19 cellular contexts compared by ENCODE assay signal in genomic region chr4:2407991-2408342, GRCh38. TPM values are rescaled to one million over a fixed set of nuclear protein-coding genes. Genes with fewer than 3 reads are reported as not detected.
DNase-seq lines count a peak whose midpoint lies in the region; ATAC-seq and TF ChIP-seq lines count a peak whose summit lies in the region.
"Had no signal": no experiment of that assay in that cellular context is flagged by ENCODE, and none has a peak within 500 bp of the region (broad histone marks: within the 10 kb centered on the region; RNA-seq: fewer than 3 reads in every experiment).

No MANE protein-coding gene starts in this region.

- no peaks in the 10 kb centered on the region for H3K79me1 ChIP-seq in IMR-90 (ENCODE audit: low read depth in 1 of 2, low read length in 2 of 2)
- peaks cover 21% of the 10 kb centered on the region for H3K79me1 ChIP-seq in mesenchymal stem cell (replicated peaks; ENCODE audit: low read length, poor library complexity, severe bottlenecking)

- CTCF ChIA-PET in activated CD4-positive, alpha-beta T cell treated with anti-CD3 and anti-CD28 coated beads for 36 hours (lab: Charles Lee): no interaction called here
- CTCF ChIA-PET in IMR-90 (lab: Yijun Ruan, JAX): no interaction called here

- H4K91ac ChIP-seq in IMR-90 (ENCODE audit: insufficient read depth, low read depth, low read length): no peak overlapping the region
- H4K91ac ChIP-seq in mesenchymal stem cell (ENCODE audit: low read length): no peak overlapping the region

- TF ChIP-seq RAD21 in IMR-90 (IDR thresholded peaks at IDR 0.05; ENCODE audit: low read length): no peak

- intact Hi-C loops in activated CD4-positive, alpha-beta T cell treated with anti-CD3 and anti-CD28 coated beads for 36 hours (cut with DNase I, micrococcal nuclease): no loop called here
- intact Hi-C loops in IMR-90 (cut with micrococcal nuclease): no loop called here

- no peaks in the 10 kb centered on the region for H3K9me3 Mint-ChIP-seq in activated CD4-positive, alpha-beta T cell treated with anti-CD3 and anti-CD28 coated beads for 36 hours (ENCODE audit: low read depth)
- H3K9me3 Mint-ChIP-seq in central memory CD8-positive, alpha-beta T cell: no peaks in the 10 kb centered on the region
- H3K9me3 Mint-ChIP-seq: HFFc6 had no signal

- peak overlapping the region; percentile 38 for H3K27ac Mint-ChIP-seq in activated CD4-positive, alpha-beta T cell treated with anti-CD3 and anti-CD28 coated beads for 36 hours
- peak overlapping the region; percentile 48 for H3K27ac Mint-ChIP-seq in central memory CD8-positive, alpha-beta T cell (ENCODE audit: low read depth)
- H3K27ac Mint-ChIP-seq: HFFc6 had no signal

- H3K9me1 ChIP-seq in IMR-90 (ENCODE audit: insufficient read depth, low read length): peaks cover 6% of the 10 kb centered on the region

- H2BK12ac ChIP-seq in mesenchymal stem cell (ENCODE audit: low read length in 2 of 2): peak overlapping the region in 1 of 2 experiments; percentile 25

- H2BK120ac ChIP-seq in IMR-90 (ENCODE audit: low read depth, low read length) (no peak overlapping the region), mesenchymal stem cell (ENCODE audit: low read depth, low read length) (no peak overlapping the region)

- H3K9me3 ChIP-seq in IMR-90 (ENCODE audit: control insufficient read depth, insufficient read depth, low read length): no peaks in the 10 kb centered on the region
- no peaks in the 10 kb centered on the region for H3K9me3 ChIP-seq in mesenchymal stem cell (ENCODE audit: control insufficient read depth, low read length)
- H3K9me3 ChIP-seq: Caco-2 had no signal

- TF ChIP-seq CTCF in IMR-90 (conservative IDR thresholded peaks at IDR 0.05; ENCODE audit: low read depth, low read length): no peak

- no peak overlapping the region for H2AK5ac ChIP-seq in IMR-90 (ENCODE audit: low read depth, low read length)
- peak overlapping the region; percentile 79 for H2AK5ac ChIP-seq in mesenchymal stem cell (ENCODE audit: low read length, severe bottlenecking)

- H3K27me3 ChIP-seq in IMR-90 (ENCODE audit: control insufficient read depth, insufficient read depth, low read length) (peaks cover 7% of the 10 kb centered on the region; the same call in 1 of the 2 replicates), mesenchymal stem cell (ENCODE audit: control insufficient read depth in 1 of 2, insufficient read depth in 1 of 2, low read length in 2 of 2) (no peaks in the 10 kb centered on the region)

- peaks cover 47% of the 10 kb centered on the region for H3K4me1 Mint-ChIP-seq in activated CD4-positive, alpha-beta T cell treated with anti-CD3 and anti-CD28 coated beads for 36 hours
- peaks cover 52% of the 10 kb centered on the region for H3K4me1 Mint-ChIP-seq in central memory CD8-positive, alpha-beta T cell

- H3K23ac ChIP-seq in IMR-90 (ENCODE audit: low read depth, low read length) (no peak overlapping the region), mesenchymal stem cell (ENCODE audit: low read length in 2 of 2) (no peak overlapping the region)

- dilution Hi-C loops in IMR-90 (cut with HindIII; ENCODE audit: low sequenced_read_pairs, unreplicated experiment): no loop called here

- H3K27me3 Mint-ChIP-seq in activated CD4-positive, alpha-beta T cell treated with anti-CD3 and anti-CD28 coated beads for 36 hours: no peaks in the 10 kb centered on the region
- no peaks in the 10 kb centered on the region for H3K27me3 Mint-ChIP-seq in central memory CD8-positive, alpha-beta T cell

- peaks cover 8% of the 10 kb centered on the region for H3K4me1 ChIP-seq in IMR-90 (ENCODE audit: control insufficient read depth, insufficient read depth, low read length)
- H3K4me1 ChIP-seq in mesenchymal stem cell (ENCODE audit: control insufficient read depth, insufficient read depth, low read depth, low read length): peaks cover 55% of the 10 kb centered on the region

- H3K9ac ChIP-seq in IMR-90 (ENCODE audit: low read depth, low read length): no peak overlapping the region
- H3K9ac ChIP-seq in mesenchymal stem cell (ENCODE audit: low read length): no peak overlapping the region

- H3K4me2 ChIP-seq in IMR-90 (ENCODE audit: low read depth, low read length) (no peak overlapping the region), mesenchymal stem cell (ENCODE audit: low read length, poor library complexity, severe bottlenecking) (no peak overlapping the region)

- H2AK9ac ChIP-seq in IMR-90 (replicated peaks; ENCODE audit: low read depth, low read length, poor library complexity): peak overlapping the region; percentile 50

- no peak overlapping the region for H3K4me3 ChIP-seq in IMR-90 (ENCODE audit: insufficient read depth, low read depth, low read length)
- H3K4me3 ChIP-seq in mesenchymal stem cell (ENCODE audit: insufficient read depth in 1 of 2, low read depth in 1 of 2, low read length in 2 of 2): no peak overlapping the region

- no TSS peak for BruUV-seq in IMR-90 (replicated peaks; lab: Mats Ljungman, UMichigan)

- H2AFZ ChIP-seq in IMR-90 (replicated peaks; ENCODE audit: low read length, poor library complexity) (peak overlapping the region; percentile 14), mesenchymal stem cell (ENCODE audit: low read depth, low read length) (no peak overlapping the region)

- H3K4ac ChIP-seq in IMR-90 (ENCODE audit: low read depth, low read length) (no peak overlapping the region), mesenchymal stem cell (ENCODE audit: low read depth in 1 of 2, low read length in 2 of 2) (no peak overlapping the region)

- no peak overlapping the region for H3K4me3 Mint-ChIP-seq in activated CD4-positive, alpha-beta T cell treated with anti-CD3 and anti-CD28 coated beads for 36 hours
- peak overlapping the region; percentile 25 for H3K4me3 Mint-ChIP-seq in central memory CD8-positive, alpha-beta T cell
- H3K4me3 Mint-ChIP-seq: CD14-positive monocyte, HFFc6 had no signal

- no peak for DNase-seq in activated CD4-positive, alpha-beta T cell treated with anti-CD3 and anti-CD28 coated beads for 36 hours
- no peak for DNase-seq in activated CD4-positive, alpha-beta T cell treated with anti-CD3 and anti-CD28 coated beads, Interleukin-2, amount 50 U/mL, for 1 hour
- DNase-seq in IMR-90 (no peak), mesenchymal stem cell (no peak), NCI-H2227 treated with DMSO at 0.1 percent for 48 hours (lab: John Stamatoyannopoulos, UW) (no peak)
- no peak for DNase-seq in central memory CD8-positive, alpha-beta T cell (ENCODE audit: low spot score in 2 of 2)
- no peak for DNase-seq in stimulated activated naive CD4-positive, alpha-beta T cell treated with Interleukin-2 at 50 U/mL for 16 hours (lab: John Stamatoyannopoulos, UW)
- DNase-seq: HFFc6, Kasumi-1, NCI-H1092 treated with DMSO at 0.1 percent for 48 hours, NCI-H2081, NCI-H510A treated with DMSO at 0.1 percent for 48 hours, SIG-M5 had no signal

- H4K5ac ChIP-seq in IMR-90 (ENCODE audit: low read depth, low read length): no peak overlapping the region

- no peak overlapping the region for H2BK20ac ChIP-seq in IMR-90 (ENCODE audit: low read depth, low read length)

- H4K20me1 ChIP-seq in IMR-90 (ENCODE audit: insufficient read depth, low read length): no peaks in the 10 kb centered on the region

- no peak overlapping the region for H3K14ac ChIP-seq in IMR-90 (replicated peaks; ENCODE audit: low read depth, low read length)
- no peak overlapping the region for H3K14ac ChIP-seq in mesenchymal stem cell (ENCODE audit: low read length in 2 of 2)

- POLR2A ChIA-PET in activated CD4-positive, alpha-beta T cell treated with anti-CD3 and anti-CD28 coated beads for 36 hours (lab: Charles Lee): no interaction called here
- POLR2A ChIA-PET in IMR-90 (lab: Charles Lee; ENCODE audit: unreplicated experiment): no interaction called here

- ATAC-seq in activated CD4-positive, alpha-beta T cell treated with anti-CD3 and anti-CD28 coated beads for 36 hours: no peak
- ATAC-seq in IMR-90 (ENCODE audit: low read depth) (no peak), HG02885 (IDR thresholded peaks at IDR 0.05; ENCODE audit: poor library complexity, unreplicated experiment) (no peak)
- ATAC-seq in central memory CD8-positive, alpha-beta T cell (replicated peaks; ENCODE audit: extremely low read depth, poor library complexity, severe bottlenecking): no peak

- H3K18ac ChIP-seq in IMR-90 (ENCODE audit: low read depth, low read length): no peak overlapping the region
- no peak overlapping the region for H3K18ac ChIP-seq in mesenchymal stem cell (ENCODE audit: low read depth in 1 of 2, low read length in 2 of 2)

- H3K36me3 ChIP-seq in IMR-90 (ENCODE audit: control insufficient read depth, insufficient read depth, low read length) (no peaks in the 10 kb centered on the region), mesenchymal stem cell (ENCODE audit: control insufficient read depth in 1 of 2, insufficient read depth in 2 of 2, low read depth in 1 of 2, low read length in 2 of 2) (peaks cover 0 to 9% of the 10 kb centered on the region in 2 experiments)

- TF ChIP-seq POLR2A in IMR-90 (IDR thresholded peaks at IDR 0.05; ENCODE audit: low read depth, low read length): no peak

- no CpG with 5 or more reads among the region's 3 CpGs for WGBS in IMR-90 (ENCODE audit: extremely low coverage in 2 of 2, insufficient read length in 1 of 2), 2 experiments
- 94% methylated on average over 3 of the region's 3 CpGs for WGBS in mesenchymal stem cell

- H3K36me3 Mint-ChIP-seq in activated CD4-positive, alpha-beta T cell treated with anti-CD3 and anti-CD28 coated beads for 36 hours (ENCODE audit: low read depth): no peaks in the 10 kb centered on the region
- H3K36me3 Mint-ChIP-seq in central memory CD8-positive, alpha-beta T cell (ENCODE audit: insufficient read depth): peaks cover 25% of the 10 kb centered on the region
- H3K36me3 Mint-ChIP-seq: CD14-positive monocyte had no signal

- H3K27ac ChIP-seq in IMR-90 (ENCODE audit: insufficient read depth, low read length): no peak overlapping the region
- H3K27ac ChIP-seq in mesenchymal stem cell (ENCODE audit: low read length, poor library complexity, severe bottlenecking): no peak overlapping the region
- H3K27ac ChIP-seq: HL-60 had no signal

- in situ Hi-C loops in IMR-90 (cut with MboI; ENCODE audit: low sequenced_read_pairs): no loop called here

- no peak overlapping the region for H4K8ac ChIP-seq in IMR-90 (ENCODE audit: low read depth in 2 of 2, low read length in 2 of 2)
- no peak overlapping the region for H4K8ac ChIP-seq in mesenchymal stem cell (ENCODE audit: low read length)

- H2BK5ac ChIP-seq in IMR-90 (ENCODE audit: low read depth, low read length, poor library complexity, severe bottlenecking) (no peak overlapping the region), mesenchymal stem cell (ENCODE audit: low read depth, low read length, poor library complexity, severe bottlenecking) (no peak overlapping the region)

- H2BK15ac ChIP-seq in IMR-90 (ENCODE audit: low read depth, low read length) (no peak overlapping the region), mesenchymal stem cell (ENCODE audit: low read depth, poor library complexity, severe bottlenecking) (peak overlapping the region; percentile 31)

- no peak overlapping the region for H3K56ac ChIP-seq in IMR-90 (ENCODE audit: extremely low read depth, insufficient read depth, low read length)

RNA-seq across cellular contexts. Expression of gene ZFYVE28, which starts 10.5 kb away (rescaled TPM):
- 1 to 10 TPM; 8.7 to 9.3 TPM for total RNA-seq in activated CD4-positive, alpha-beta T cell treated with anti-CD3 and anti-CD28 coated beads for 36 hours
- total RNA-seq in IMR-90 (2012; rRNA removed): 0.36 and 0.56 TPM in 2 replicates
- 1.2 and 1.4 TPM in 2 replicates for polyA plus RNA-seq in IMR-90 (2012; rRNA removed)
- polyA plus RNA-seq in IMR-90 (2012; cell fraction: cytosol; rRNA removed): 0.14 and 0.92 TPM in 2 replicates
- 2.8 and 3.8 TPM in 2 replicates for polyA plus RNA-seq in IMR-90 (2012; cell fraction: nucleus; rRNA removed; ENCODE audit: low replicate concordance)
- polyA plus RNA-seq in mesenchymal stem cell (2013, experiment 1 of 2): 1.0 TPM
- polyA plus RNA-seq in mesenchymal stem cell (2013, experiment 2 of 2): 1.2 TPM

RNA-seq across cellular contexts. Expression of gene CFAP99, which starts 10.8 kb away (rescaled TPM):
- under 1 TPM in 1 of 2 experiments, not detected in 1; 0.05 TPM for total RNA-seq in activated CD4-positive, alpha-beta T cell treated with anti-CD3 and anti-CD28 coated beads for 36 hours
- total RNA-seq in IMR-90 (2012; rRNA removed): not detected in 2 replicates
- not detected in 2 replicates for polyA plus RNA-seq in IMR-90 (2012; rRNA removed)
- not detected in 2 replicates for polyA plus RNA-seq in IMR-90 (2012; cell fraction: cytosol; rRNA removed)
- not detected in 2 replicates for polyA plus RNA-seq in IMR-90 (2012; cell fraction: nucleus; rRNA removed; ENCODE audit: low replicate concordance)
- polyA plus RNA-seq in mesenchymal stem cell (2013, experiment 1 of 2): 0.03 TPM
- not detected for polyA plus RNA-seq in mesenchymal stem cell (2013, experiment 2 of 2)
- total RNA-seq: Caco-2, H7, HFFc6 had no signal
- polyA plus RNA-seq: AG04450 had no signal
